ENCODE assay signal across 8 cellular contexts in genomic region chr5:54309237-54309636, GRCh38. TPM values are rescaled to one million over a fixed set of nuclear protein-coding genes. Genes with fewer than 3 reads are reported as not detected.
DNase-seq lines count a peak whose midpoint lies in the region; ATAC-seq and TF ChIP-seq lines count a peak whose summit lies in the region.

No MANE protein-coding gene starts in this region.

- no peaks in the 10 kb centered on the region for H3K27me3 ChIP-seq in WERI-Rb-1 (ENCODE audit: insufficient read depth, low read depth, severe bottlenecking)
- no peaks in the 10 kb centered on the region for H3K27me3 ChIP-seq in gastrocnemius medialis

- peak overlapping the region; percentile 80 for H3K4me3 ChIP-seq in WERI-Rb-1 (ENCODE audit: low read depth, low read length)
- peak overlapping the region; percentile 59 to 94 (median 80) for H3K4me3 ChIP-seq in gastrocnemius medialis

- H3K4me1 Mint-ChIP-seq in activated CD4-positive, alpha-beta T cell treated with anti-CD3 and anti-CD28 coated beads, Interleukin-2, amount 10 ng/mL, durations not matched to agents 7 days and 5 days: peaks cover 29% of the 10 kb centered on the region

- CTCF ChIA-PET in activated CD4-positive, alpha-beta T cell treated with anti-CD3 and anti-CD28 coated beads, Interleukin-2, amount 10 ng/mL, durations not matched to agents 7 days and 5 days (lab: Charles Lee): interaction anchor here (0.6 to 1.2 kb wide), 2 partner anchors 209 to 825 kb away, joined by 3 read pairs; partner anchors contain the start of gene SNX18

- H3K36me3 Mint-ChIP-seq in activated CD4-positive, alpha-beta T cell treated with anti-CD3 and anti-CD28 coated beads, Interleukin-2, amount 10 ng/mL, durations not matched to agents 7 days and 5 days (ENCODE audit: low read depth): no peaks in the 10 kb centered on the region

- ATAC-seq in gastrocnemius medialis: no peak

- peak overlapping the region; percentile 97 for H3K27ac Mint-ChIP-seq in activated CD4-positive, alpha-beta T cell treated with anti-CD3 and anti-CD28 coated beads, Interleukin-2, amount 10 ng/mL, durations not matched to agents 7 days and 5 days

- no peak for TF ChIP-seq POLR2A in gastrocnemius medialis (IDR thresholded peaks at IDR 0.05)

- in situ Hi-C loops in gastrocnemius medialis (cut with MboI; ENCODE audit: low sequenced_read_pairs in 4 of 4): no loop called here

- POLR2A ChIA-PET in activated CD4-positive, alpha-beta T cell treated with anti-CD3 and anti-CD28 coated beads, Interleukin-2, amount 10 ng/mL, durations not matched to agents 7 days and 5 days (lab: Charles Lee): interaction anchor here (0.5 kb wide), 1 partner anchor 34 kb away, joined by 4 read pairs; no protein-coding TSS in a partner anchor

- no peaks in the 10 kb centered on the region for H3K9me3 Mint-ChIP-seq in activated CD4-positive, alpha-beta T cell treated with anti-CD3 and anti-CD28 coated beads, Interleukin-2, amount 10 ng/mL, durations not matched to agents 7 days and 5 days

- peak overlapping the region; percentile 90 for H3K27ac ChIP-seq in WERI-Rb-1
- peak overlapping the region in 1 of 4 donors; percentile 83 for H3K27ac ChIP-seq in gastrocnemius medialis

- DNase-seq in activated CD4-positive, alpha-beta T cell treated with anti-CD3 and anti-CD28 coated beads, Interleukin-2, amount 10 ng/mL, durations not matched to agents 7 days and 5 days: no peak
- DNase-seq in activated CD4-positive, alpha-beta T cell treated with anti-CD3 and anti-CD28 coated beads for 4 hours: no peak
- DNase-seq in WERI-Rb-1: no peak
- DNase-seq in globus pallidus (ENCODE audit: low spot score): peak; percentile 37
- no peak for DNase-seq in gastrocnemius medialis
- DNase-seq in effector CD4-positive, alpha-beta T cell: no peak
- DNase-seq in DMS153 (lab: John Stamatoyannopoulos, UW): no peak
- no peak for DNase-seq in ureter (ENCODE audit: low spot score)

- H3K4me1 ChIP-seq in gastrocnemius medialis: peaks cover 8 to 11% of the 10 kb centered on the region in 2 donors

- peak overlapping the region; percentile 94 for H3K4me3 Mint-ChIP-seq in activated CD4-positive, alpha-beta T cell treated with anti-CD3 and anti-CD28 coated beads, Interleukin-2, amount 10 ng/mL, durations not matched to agents 7 days and 5 days

- no peaks in the 10 kb centered on the region for H3K36me3 ChIP-seq in WERI-Rb-1
- no peaks in the 10 kb centered on the region for H3K36me3 ChIP-seq in gastrocnemius medialis

- TF ChIP-seq CTCF in WERI-Rb-1 (IDR thresholded peaks at IDR 0.05; ENCODE audit: low read depth, low read length): no peak
- no peak for TF ChIP-seq CTCF in gastrocnemius medialis (IDR thresholded peaks at IDR 0.05 in 4 of 5, conservative IDR thresholded peaks at IDR 0.05 in 1 of 5)

- intact Hi-C loops in gastrocnemius medialis (cut with DNase I; ENCODE audit: low total_unique reads): loop anchor here (5.0 to 10.0 kb wide), 2 partner anchors 747 to 1056 kb away; partner anchors contain the start of gene NDUFS4

- H3K27me3 Mint-ChIP-seq in activated CD4-positive, alpha-beta T cell treated with anti-CD3 and anti-CD28 coated beads, Interleukin-2, amount 10 ng/mL, durations not matched to agents 7 days and 5 days: peaks cover 9% of the 10 kb centered on the region

- H3K9me3 ChIP-seq in WERI-Rb-1 (ENCODE audit: severe bottlenecking) (no peaks in the 10 kb centered on the region), gastrocnemius medialis (no peaks in the 10 kb centered on the region)

RNA-seq across cellular contexts. Expression of gene ARL15, which starts 1.1 kb away (rescaled TPM):
- 10 to 100 TPM; 13.5 to 16.1 TPM for total RNA-seq in activated CD4-positive, alpha-beta T cell treated with anti-CD3 and anti-CD28 coated beads, Interleukin-2, amount 10 ng/mL, durations not matched to agents 7 days and 5 days
- total RNA-seq in gastrocnemius medialis (1 to 10 TPM; 1.7 to 5.5 (median 3.2) TPM), ureter (48.0 TPM)
